Comparison of ENCODE assay signal across 30 cellular contexts in the genomic region with DNA sequence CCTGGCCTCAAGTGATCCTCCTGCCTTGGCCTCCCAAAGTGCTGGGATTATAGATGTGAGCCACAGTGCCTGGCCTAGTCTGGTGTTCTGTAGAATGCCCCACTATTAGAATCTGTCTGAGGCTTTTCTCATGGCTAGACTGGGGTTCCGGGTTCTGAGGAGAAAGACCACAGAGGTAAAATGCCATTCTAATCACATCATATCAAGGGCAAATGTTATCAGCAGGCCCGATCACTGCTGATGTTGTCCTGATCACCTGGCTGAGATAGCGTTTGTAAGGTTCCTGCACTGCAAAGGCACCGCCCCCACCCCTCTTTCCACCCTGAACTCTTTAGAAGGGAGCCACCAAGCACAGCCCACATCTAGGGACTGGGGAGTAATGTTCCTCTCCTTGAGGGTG.
"Had no signal": no experiment of that assay in that cellular context is flagged by ENCODE, and none has a peak within 500 bp of the region (broad histone marks: within the 10 kb centered on the region; RNA-seq: fewer than 3 reads in every experiment).

No MANE protein-coding gene starts in this region.

- H3K27me3 Mint-ChIP-seq: activated CD4-positive, alpha-beta T cell treated with anti-CD3 and anti-CD28 coated beads, Interleukin-2, amount 10 ng/mL, durations not matched to agents 24 days and 14 days; activated CD8-positive, alpha-beta memory T cell treated with anti-CD3 and anti-CD28 coated beads, Interleukin-2, amount 10 ng/mL, durations not matched to agents 7 days and 5 days; activated naive CD8-positive, alpha-beta T cell treated with anti-CD3 and anti-CD28 coated beads, Interleukin-2, amount 50 U/mL, for 24 hours; activated T-cell treated with anti-CD3 and anti-CD28 coated beads, Interleukin-2, amount 50 U/mL, for 24 hours had no signal

- DNase-seq: activated CD4-positive, alpha-beta T cell treated with anti-CD3 and anti-CD28 coated beads for 1 hour; activated CD4-positive, alpha-beta T cell treated with anti-CD3 and anti-CD28 coated beads, Interleukin-2, amount 10 ng/mL, durations not matched to agents 24 days and 14 days; activated CD4-positive, alpha-beta T cell treated with anti-CD3 and anti-CD28 coated beads, Interleukin-2, amount 50 U/mL, for 48 hours; activated CD8-positive, alpha-beta memory T cell treated with anti-CD3 and anti-CD28 coated beads, Interleukin-2, amount 10 ng/mL, durations not matched to agents 7 days and 5 days; activated effector memory CD4-positive, alpha-beta T cell treated with anti-CD3 and anti-CD28 coated beads, Interleukin-2, amount 50 U/mL, for 16 hours; activated naive CD4-positive, alpha-beta T cell treated with Interleukin-2 at 50 U/mL for 16 hours; activated naive CD8-positive, alpha-beta T cell treated with anti-CD3 and anti-CD28 coated beads, Interleukin-2, amount 50 U/mL, for 24 hours; activated T-cell treated with anti-CD3 and anti-CD28 coated beads, Interleukin-2, amount 50 U/mL, for 24 hours; amygdala; brain microvascular endothelial cell; Karpas-422; MM.1S; NCI-H1105; NCI-H1436; NCI-H187; NCI-H2081; NCI-H510A treated with DMSO at 0.1 percent for 48 hours; NCI-H69; NK-92 treated with Interleukin-12 subunit alpha and Interleukin-12 subunit beta, amount 100 ng/mL, for 24 hours; OCI-M1; Peyer's patch; SHP77; SW 1271 had no signal

- H3K27ac Mint-ChIP-seq: activated CD4-positive, alpha-beta T cell treated with anti-CD3 and anti-CD28 coated beads, Interleukin-2, amount 10 ng/mL, durations not matched to agents 24 days and 14 days; activated CD8-positive, alpha-beta memory T cell treated with anti-CD3 and anti-CD28 coated beads, Interleukin-2, amount 10 ng/mL, durations not matched to agents 7 days and 5 days; activated naive CD4-positive, alpha-beta T cell treated with anti-CD3 and anti-CD28 coated beads, Interleukin-2, amount 50 U/mL, for 72 hours; activated naive CD8-positive, alpha-beta T cell treated with anti-CD3 and anti-CD28 coated beads, Interleukin-2, amount 50 U/mL, for 24 hours; activated T-cell treated with anti-CD3 and anti-CD28 coated beads, Interleukin-2, amount 50 U/mL, for 24 hours; activated T-helper 1 cell treated with anti-CD3 and anti-CD28 coated beads, Interleukin-12 subunit alpha, Interleukin-12 subunit beta, Interleukin-2, Interleukin-4 antibody, amounts not matched to agents 30 ng/mL and 10 ng/mL and 1 ng/mL, durations not matched to agents 14 hours and 24 hours and 36 hours; WTC11 had no signal

- H3K27me3 ChIP-seq: brain microvascular endothelial cell, cardiac muscle cell, Peyer's patch, SJSA1 had no signal

- H3K27ac ChIP-seq: brain microvascular endothelial cell, cardiac muscle cell, Peyer's patch, SJSA1 had no signal

- ATAC-seq: activated CD8-positive, alpha-beta memory T cell treated with anti-CD3 and anti-CD28 coated beads, Interleukin-2, amount 10 ng/mL, durations not matched to agents 7 days and 5 days; activated naive CD4-positive, alpha-beta T cell treated with anti-CD3 and anti-CD28 coated beads, Interleukin-2, amount 50 U/mL, for 72 hours; activated naive CD8-positive, alpha-beta T cell treated with anti-CD3 and anti-CD28 coated beads, Interleukin-2, amount 50 U/mL, for 24 hours; SK-N-SH treated with all-trans-retinoic acid at 6 μM for 48 hours; WTC11 had no signal

- H3K9me3 ChIP-seq: Peyer's patch, SJSA1 had no signal

- H3K4me3 Mint-ChIP-seq: activated CD4-positive, alpha-beta T cell treated with anti-CD3 and anti-CD28 coated beads, Interleukin-2, amount 10 ng/mL, durations not matched to agents 24 days and 14 days; activated CD8-positive, alpha-beta memory T cell treated with anti-CD3 and anti-CD28 coated beads, Interleukin-2, amount 10 ng/mL, durations not matched to agents 7 days and 5 days; activated naive CD8-positive, alpha-beta T cell treated with anti-CD3 and anti-CD28 coated beads, Interleukin-2, amount 50 U/mL, for 24 hours; activated T-cell treated with anti-CD3 and anti-CD28 coated beads, Interleukin-2, amount 50 U/mL, for 24 hours; activated T-helper 1 cell treated with anti-CD3 and anti-CD28 coated beads, Interleukin-12 subunit alpha, Interleukin-12 subunit beta, Interleukin-2, Interleukin-4 antibody, amounts not matched to agents 30 ng/mL and 10 ng/mL and 1 ng/mL, durations not matched to agents 14 hours and 24 hours and 36 hours; WTC11 had no signal

- H3K36me3 ChIP-seq: brain microvascular endothelial cell, cardiac muscle cell, Peyer's patch, SJSA1 had no signal

- H3K9me3 Mint-ChIP-seq: activated CD4-positive, alpha-beta T cell treated with anti-CD3 and anti-CD28 coated beads, Interleukin-2, amount 10 ng/mL, durations not matched to agents 24 days and 14 days; activated naive CD4-positive, alpha-beta T cell treated with anti-CD3 and anti-CD28 coated beads, Interleukin-2, amount 50 U/mL, for 72 hours; activated naive CD8-positive, alpha-beta T cell treated with anti-CD3 and anti-CD28 coated beads, Interleukin-2, amount 50 U/mL, for 24 hours; activated T-cell treated with anti-CD3 and anti-CD28 coated beads, Interleukin-2, amount 50 U/mL, for 24 hours; activated T-helper 1 cell treated with anti-CD3 and anti-CD28 coated beads, Interleukin-12 subunit alpha, Interleukin-12 subunit beta, Interleukin-2, Interleukin-4 antibody, amounts not matched to agents 30 ng/mL and 10 ng/mL and 1 ng/mL, durations not matched to agents 14 hours and 24 hours and 36 hours; WTC11 had no signal

- H3K36me3 Mint-ChIP-seq: activated CD8-positive, alpha-beta memory T cell treated with anti-CD3 and anti-CD28 coated beads, Interleukin-2, amount 10 ng/mL, durations not matched to agents 7 days and 5 days; activated naive CD4-positive, alpha-beta T cell treated with anti-CD3 and anti-CD28 coated beads, Interleukin-2, amount 50 U/mL, for 72 hours; WTC11 had no signal

- H3K4me3 ChIP-seq: cardiac muscle cell, Peyer's patch, SJSA1 had no signal

- FAIRE-seq: astrocyte had no signal
